ENCODE assay signal across 20 cellular contexts in the genomic region with DNA sequence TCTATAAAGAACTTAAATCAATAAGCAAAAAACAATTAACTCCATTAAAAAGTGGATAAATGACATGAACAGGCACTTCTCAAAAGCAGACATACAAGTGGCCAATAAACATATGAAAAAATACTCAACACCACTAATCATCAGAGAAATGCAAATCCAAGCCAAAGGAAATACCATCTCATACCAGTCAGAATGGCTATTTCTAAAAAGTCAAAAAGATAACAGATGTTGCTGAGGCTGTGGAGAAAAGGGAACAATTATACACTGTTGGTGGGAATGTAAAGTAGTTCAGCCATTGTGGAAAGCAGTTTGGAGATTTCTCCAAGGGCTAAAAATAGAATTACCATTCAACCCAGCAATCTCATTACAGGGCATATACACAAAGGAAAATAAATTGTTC.
DNase-seq lines count a peak whose midpoint lies in the region; ATAC-seq and TF ChIP-seq lines count a peak whose summit lies in the region.
"Had no signal": no experiment of that assay in that cellular context is flagged by ENCODE, and none has a peak within 500 bp of the region (broad histone marks: within the 10 kb centered on the region; RNA-seq: fewer than 3 reads in every experiment).

No MANE protein-coding gene starts in this region.

- POLR2A ChIA-PET in AG04449 (lab: Yijun Ruan, JAX), result no interaction called here

- no peaks in the 10 kb centered on the region for H3K27me3 ChIP-seq in body of pancreas

- peaks cover 9% of the 10 kb centered on the region for H3K27me3 Mint-ChIP-seq in activated T-helper 1 cell treated with anti-CD3 and anti-CD28 coated beads, Interleukin-12 subunit alpha, Interleukin-12 subunit beta, Interleukin-2, Interleukin-4 antibody, amounts not matched to agents 30 ng/mL and 10 ng/mL and 1 ng/mL, durations not matched to agents 14 hours and 24 hours and 36 hours (ENCODE audit: insufficient read depth)
- H3K27me3 Mint-ChIP-seq: activated CD4-positive, alpha-beta T cell treated with anti-CD3 and anti-CD28 coated beads, Interleukin-2, amount 10 ng/mL, durations not matched to agents 7 days and 5 days; natural killer cell treated with Interleukin-12 subunit alpha and Interleukin-12 subunit beta and Interleukin-15 and Interleukin-18, amount 100 ng/mL, for 72 hours had no signal

- DNase-seq in AG04449 (ENCODE audit: low read depth, low spot score) (peak; percentile 61), HS-5 (ENCODE audit: low read depth) (peak; percentile 66), astrocyte of the hippocampus (ENCODE audit: low read depth, low spot score) (peak; percentile 70), foreskin fibroblast (peak; percentile 59 to 81), body of pancreas (no peak), mucosa of descending colon (no peak)
- no peak for DNase-seq in stimulated activated CD4-positive, alpha-beta T cell treated with anti-CD3 and anti-CD28 coated beads, Interleukin-15, amount 100 ng/mL, for 24 hours
- no peak for DNase-seq in activated T-helper 1 cell treated with anti-CD3 and anti-CD28 coated beads, Interleukin-12 subunit alpha, Interleukin-12 subunit beta, Interleukin-2, Interleukin-4 antibody, amounts not matched to agents 30 ng/mL and 10 ng/mL and 1 ng/mL, durations not matched to agents 14 hours and 24 hours and 36 hours (ENCODE audit: low spot score)
- DNase-seq: activated CD4-positive, alpha-beta T cell treated with anti-CD3 and anti-CD28 coated beads, Interleukin-2, amount 10 ng/mL, durations not matched to agents 7 days and 5 days; activated naive CD4-positive, alpha-beta T cell treated with anti-CD3 and anti-CD28 coated beads for 36 hours; caudate nucleus; NCI-H2029 treated with DMSO at 0.1 percent for 48 hours; NCI-H748 treated with DMSO at 0.1 percent for 48 hours; PC-3; stimulated activated CD4-positive, alpha-beta T cell treated with anti-CD3 and anti-CD28 coated beads, Interleukin-12 subunit alpha, Interleukin-12 subunit beta, amount 100 ng/mL, for 4 hours; stimulated activated naive CD4-positive, alpha-beta T cell had no signal

- TF ChIP-seq CTCF in AG04449 (IDR thresholded peaks at IDR 0.05; ENCODE audit: insufficient read depth, low read length, missing control alignments), result no peak
- TF ChIP-seq CTCF in foreskin fibroblast (IDR thresholded peaks at IDR 0.05; ENCODE audit: low read depth, low read length), result no peak
- no peak for TF ChIP-seq CTCF in body of pancreas (IDR thresholded peaks at IDR 0.05)
- no peak for TF ChIP-seq CTCF in mucosa of descending colon (IDR thresholded peaks at IDR 0.05)

- no peak for ATAC-seq in body of pancreas
- ATAC-seq in mucosa of descending colon, result no peak
- ATAC-seq: natural killer cell treated with Interleukin-12 subunit alpha and Interleukin-12 subunit beta and Interleukin-15 and Interleukin-18, amount 100 ng/mL, for 72 hours; PC-3 had no signal

- H3K4me3 Mint-ChIP-seq in activated T-helper 1 cell treated with anti-CD3 and anti-CD28 coated beads, Interleukin-12 subunit alpha, Interleukin-12 subunit beta, Interleukin-2, Interleukin-4 antibody, amounts not matched to agents 30 ng/mL and 10 ng/mL and 1 ng/mL, durations not matched to agents 14 hours and 24 hours and 36 hours, result no peak overlapping the region
- H3K4me3 Mint-ChIP-seq: activated CD4-positive, alpha-beta T cell treated with anti-CD3 and anti-CD28 coated beads, Interleukin-2, amount 10 ng/mL, durations not matched to agents 7 days and 5 days; activated naive CD4-positive, alpha-beta T cell treated with anti-CD3 and anti-CD28 coated beads for 36 hours; IgD-negative memory B cell; natural killer cell treated with Interleukin-12 subunit alpha and Interleukin-12 subunit beta and Interleukin-15 and Interleukin-18, amount 100 ng/mL, for 72 hours had no signal

- H3K9me3 ChIP-seq in body of pancreas, result no peaks in the 10 kb centered on the region
- H3K9me3 ChIP-seq in mucosa of descending colon, result no peaks in the 10 kb centered on the region

- CTCF ChIA-PET in AG04449 (lab: Yijun Ruan, JAX), result no interaction called here

- H3K4me3 ChIP-seq in AG04449 (ENCODE audit: low read depth, low read length) (no peak overlapping the region), foreskin fibroblast (ENCODE audit: low read depth in 1 of 2, low read length in 2 of 2) (no peak overlapping the region), body of pancreas (no peak overlapping the region), mucosa of descending colon (no peak overlapping the region)
- H3K4me3 ChIP-seq: HAP-1, lung had no signal

- no peak overlapping the region for H3K27ac Mint-ChIP-seq in activated T-helper 1 cell treated with anti-CD3 and anti-CD28 coated beads, Interleukin-12 subunit alpha, Interleukin-12 subunit beta, Interleukin-2, Interleukin-4 antibody, amounts not matched to agents 30 ng/mL and 10 ng/mL and 1 ng/mL, durations not matched to agents 14 hours and 24 hours and 36 hours
- H3K27ac Mint-ChIP-seq: activated CD4-positive, alpha-beta T cell treated with anti-CD3 and anti-CD28 coated beads, Interleukin-2, amount 10 ng/mL, durations not matched to agents 7 days and 5 days; activated naive CD4-positive, alpha-beta T cell treated with anti-CD3 and anti-CD28 coated beads for 36 hours; IgD-negative memory B cell; natural killer cell treated with Interleukin-12 subunit alpha and Interleukin-12 subunit beta and Interleukin-15 and Interleukin-18, amount 100 ng/mL, for 72 hours had no signal

- no peak for TF ChIP-seq POLR2A in body of pancreas (IDR thresholded peaks at IDR 0.05)

- intact Hi-C loops in body of pancreas (cut with DNase I), result no loop called here
- intact Hi-C loops in activated T-helper 1 cell treated with anti-CD3 and anti-CD28 coated beads, Interleukin-12 subunit alpha, Interleukin-12 subunit beta, Interleukin-2, Interleukin-4 antibody, amounts not matched to agents 30 ng/mL and 10 ng/mL and 1 ng/mL, durations not matched to agents 14 hours and 24 hours and 36 hours (cut with micrococcal nuclease), result no loop called here
- intact Hi-C loops in mucosa of descending colon (cut with DNase I, micrococcal nuclease), result no loop called here

- H3K4me1 ChIP-seq in body of pancreas (no peaks in the 10 kb centered on the region), mucosa of descending colon (ENCODE audit: low read depth) (no peaks in the 10 kb centered on the region)
- H3K4me1 ChIP-seq: HAP-1 had no signal

- H3K4me1 Mint-ChIP-seq in activated T-helper 1 cell treated with anti-CD3 and anti-CD28 coated beads, Interleukin-12 subunit alpha, Interleukin-12 subunit beta, Interleukin-2, Interleukin-4 antibody, amounts not matched to agents 30 ng/mL and 10 ng/mL and 1 ng/mL, durations not matched to agents 14 hours and 24 hours and 36 hours (ENCODE audit: low read depth), result peaks cover 11% of the 10 kb centered on the region
- H3K4me1 Mint-ChIP-seq: IgD-negative memory B cell had no signal

- H3K9me3 Mint-ChIP-seq in activated T-helper 1 cell treated with anti-CD3 and anti-CD28 coated beads, Interleukin-12 subunit alpha, Interleukin-12 subunit beta, Interleukin-2, Interleukin-4 antibody, amounts not matched to agents 30 ng/mL and 10 ng/mL and 1 ng/mL, durations not matched to agents 14 hours and 24 hours and 36 hours, result peaks cover 11% of the 10 kb centered on the region
- H3K9me3 Mint-ChIP-seq: activated CD4-positive, alpha-beta T cell treated with anti-CD3 and anti-CD28 coated beads, Interleukin-2, amount 10 ng/mL, durations not matched to agents 7 days and 5 days; activated naive CD4-positive, alpha-beta T cell treated with anti-CD3 and anti-CD28 coated beads for 36 hours; natural killer cell treated with Interleukin-12 subunit alpha and Interleukin-12 subunit beta and Interleukin-15 and Interleukin-18, amount 100 ng/mL, for 72 hours had no signal

- peaks cover 2% of the 10 kb centered on the region for H3K36me3 Mint-ChIP-seq in activated T-helper 1 cell treated with anti-CD3 and anti-CD28 coated beads, Interleukin-12 subunit alpha, Interleukin-12 subunit beta, Interleukin-2, Interleukin-4 antibody, amounts not matched to agents 30 ng/mL and 10 ng/mL and 1 ng/mL, durations not matched to agents 14 hours and 24 hours and 36 hours (ENCODE audit: low read depth)
- H3K36me3 Mint-ChIP-seq: natural killer cell treated with Interleukin-12 subunit alpha and Interleukin-12 subunit beta and Interleukin-15 and Interleukin-18, amount 100 ng/mL, for 72 hours had no signal

- H3K27ac ChIP-seq in body of pancreas, result no peak overlapping the region

- no peaks in the 10 kb centered on the region for H3K36me3 ChIP-seq in body of pancreas (replicated peaks in 1 of 2; ENCODE audit: insufficient read depth in 1 of 2, low read depth in 2 of 2)
- no peaks in the 10 kb centered on the region for H3K36me3 ChIP-seq in mucosa of descending colon (ENCODE audit: low read depth)
- H3K36me3 ChIP-seq: HAP-1 had no signal

Comparison
In these comparisons a context has a peak if more than half of its experiments do, and no peak if none do; other contexts are left out.
1. DNase-seq: peak in AG04449 (single experiment), HS-5 (single experiment), astrocyte of the hippocampus (single experiment) and foreskin fibroblast (2 of 2); none in body of pancreas (0 of 4), stimulated activated CD4-positive, alpha-beta T cell treated with anti-CD3 and anti-CD28 coated beads, Interleukin-15, amount 100 ng/mL, for 24 hours (single experiment), activated T-helper 1 cell treated with anti-CD3 and anti-CD28 coated beads, Interleukin-12 subunit alpha, Interleukin-12 subunit beta, Interleukin-2, Interleukin-4 antibody, amounts not matched to agents 30 ng/mL and 10 ng/mL and 1 ng/mL, durations not matched to agents 14 hours and 24 hours and 36 hours (single experiment) and mucosa of descending colon (0 of 3).